ENCODE assay signal across 35 cellular contexts in the genomic region with DNA sequence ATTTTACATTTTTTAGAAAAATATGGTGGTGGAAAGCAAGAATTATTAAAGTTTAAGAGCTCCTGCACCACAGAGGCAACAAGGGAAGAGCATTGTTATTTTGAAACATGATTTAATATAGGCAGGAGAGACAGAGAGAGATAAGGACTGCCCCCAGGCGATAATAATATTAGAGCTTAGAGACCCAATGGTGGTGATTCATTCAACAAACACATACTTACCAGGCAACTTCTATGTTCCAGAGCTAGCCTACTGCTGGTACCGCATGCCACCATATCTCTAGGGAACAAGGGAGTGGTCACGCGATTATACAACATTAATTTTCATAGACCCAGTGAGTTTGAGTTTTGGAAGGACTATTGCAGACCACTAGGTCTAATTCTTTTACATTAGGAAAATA.
"Had no signal": no experiment of that assay in that cellular context is flagged by ENCODE, and none has a peak within 500 bp of the region (broad histone marks: within the 10 kb centered on the region; RNA-seq: fewer than 3 reads in every experiment).

No MANE protein-coding gene starts in this region.

- H3K36me3 ChIP-seq: MG63 had no signal

- H3K27me3 ChIP-seq: MG63 had no signal

- H3K4me3 ChIP-seq: MG63 had no signal

- H3K9ac ChIP-seq: KMS-11 had no signal

- H3K4me2 ChIP-seq: KMS-11 had no signal

- H3K9me3 ChIP-seq: MG63 had no signal

- H3K27ac ChIP-seq: KMS-11 had no signal

- DNase-seq: Kasumi-1, KBM-7, KG1, MG63, MM.1S, MV-4-11, NCI-H1048, NCI-H1092, NCI-H1092 treated with DMSO at 0.1 percent for 48 hours, NCI-H1105, NCI-H1105 treated with DMSO at 0.1 percent for 48 hours, NCI-H1417, NCI-H1417 treated with DMSO at 0.1 percent for 48 hours, NCI-H1436, NCI-H1436 treated with DMSO at 0.1 percent for 48 hours, NCI-H146, NCI-H1694, NCI-H1694 treated with DMSO at 0.1 percent for 48 hours, NCI-H187, NCI-H187 treated with DMSO at 0.1 percent for 48 hours, NCI-H1930, NCI-H2029, NCI-H2029 treated with DMSO at 0.1 percent for 48 hours, NCI-H2081, NCI-H2081 treated with DMSO at 0.1 percent for 48 hours, NCI-H2107, NCI-H2171, NCI-H2227 treated with DMSO at 0.1 percent for 48 hours, NCI-H226, NCI-H345, NCI-H446, NCI-H446 treated with DMSO at 0.1 percent for 48 hours, NCI-H510A, NCI-H510A treated with DMSO at 0.1 percent for 48 hours had no signal
